16 cellular contexts compared by ENCODE assay signal in the genomic region with DNA sequence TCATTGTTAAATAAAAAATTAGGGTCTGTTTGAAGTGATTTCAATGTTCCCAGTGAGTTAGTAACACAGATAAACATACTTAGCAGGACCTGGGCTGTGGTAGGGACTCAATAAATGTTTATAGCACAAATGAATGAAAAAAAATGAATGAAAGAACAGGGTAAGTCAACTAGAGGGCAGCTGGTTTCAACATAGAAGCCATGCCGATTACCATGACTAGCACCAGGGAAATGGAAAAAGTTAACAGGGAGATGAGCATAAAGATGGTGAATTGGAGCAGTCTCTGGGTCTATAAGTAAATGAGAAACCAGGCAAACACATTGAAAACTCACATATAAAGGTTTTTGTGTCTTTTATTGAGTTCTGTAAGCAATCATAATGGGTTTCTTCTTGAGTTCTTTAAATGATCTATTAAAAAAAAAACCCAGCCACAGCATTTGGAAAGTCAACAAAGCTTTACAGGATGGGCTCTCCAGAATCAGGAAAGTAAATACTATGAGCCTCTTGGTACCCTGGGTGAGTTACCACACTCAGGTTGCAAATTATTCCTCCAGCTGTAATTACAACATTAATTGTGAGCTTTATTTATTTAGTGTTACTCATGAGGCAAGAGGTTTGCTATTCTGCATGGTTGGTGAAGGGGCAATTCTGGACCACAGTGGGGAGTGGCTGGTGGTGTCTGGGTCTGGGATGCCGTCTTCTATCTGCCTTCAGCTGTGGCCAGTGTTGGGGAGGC. TPM values are rescaled to one million over a fixed set of nuclear protein-coding genes. Genes with fewer than 3 reads are reported as not detected.
DNase-seq lines count a peak whose midpoint lies in the region; ATAC-seq and TF ChIP-seq lines count a peak whose summit lies in the region.
"Had no signal": no experiment of that assay in that cellular context is flagged by ENCODE, and none has a peak within 500 bp of the region (broad histone marks: within the 10 kb centered on the region; RNA-seq: fewer than 3 reads in every experiment).

No MANE protein-coding gene starts in this region.

- ATAC-seq in memory B cell (ENCODE audit: low read depth) (peak; percentile 45), HG02678 (IDR thresholded peaks at IDR 0.05; ENCODE audit: unreplicated experiment) (no peak), right cardiac atrium (no peak)
- ATAC-seq in CD8-positive, alpha-beta T cell, result no peak

- POLR2A ChIA-PET in HEK293 (lab: Yijun Ruan, JAX), result no interaction called here
- POLR2A ChIA-PET in CD8-positive, alpha-beta T cell (lab: Charles Lee), result no interaction called here

- no peak overlapping the region for H3K27ac ChIP-seq in HEK293 (ENCODE audit: extremely low read depth, low read depth, low read length)
- H3K27ac ChIP-seq in CD8-positive, alpha-beta T cell (ENCODE audit: low read depth, low read length), result no peak overlapping the region
- no peak overlapping the region for H3K27ac ChIP-seq in right cardiac atrium (ENCODE audit: low read length)
- H3K27ac ChIP-seq: spleen, thoracic aorta had no signal

- H3K4me3 Mint-ChIP-seq in memory B cell, result no peak overlapping the region
- no peak overlapping the region for H3K4me3 Mint-ChIP-seq in CD8-positive, alpha-beta T cell

- 90% methylated on average over 2 of the region's 2 CpGs for WGBS in right cardiac atrium

- intact Hi-C loops in CD8-positive, alpha-beta T cell (cut with DNase I, micrococcal nuclease), result no loop called here
- intact Hi-C loops in right cardiac atrium (cut with DNase I), result no loop called here

- peaks cover 18% of the 10 kb centered on the region for H3K36me3 Mint-ChIP-seq in memory B cell
- H3K36me3 Mint-ChIP-seq in CD8-positive, alpha-beta T cell, result peaks cover 8% of the 10 kb centered on the region

- H3K9me3 ChIP-seq in HEK293 (ENCODE audit: control insufficient read depth, insufficient read depth, low read depth, low read length) (no peaks in the 10 kb centered on the region), right cardiac atrium (ENCODE audit: control insufficient read depth, low read length) (no peaks in the 10 kb centered on the region)
- H3K9me3 ChIP-seq in CD8-positive, alpha-beta T cell (ENCODE audit: low read length), result no peaks in the 10 kb centered on the region
- H3K9me3 ChIP-seq: spleen, thoracic aorta had no signal

- no peaks in the 10 kb centered on the region for H3K27me3 ChIP-seq in CD8-positive, alpha-beta T cell (ENCODE audit: insufficient read depth, low read length)
- no peaks in the 10 kb centered on the region for H3K27me3 ChIP-seq in right cardiac atrium (ENCODE audit: control insufficient read depth, insufficient read depth)
- H3K27me3 ChIP-seq: spleen had no signal

- no peak overlapping the region for H3K27ac Mint-ChIP-seq in memory B cell
- no peak overlapping the region for H3K27ac Mint-ChIP-seq in CD8-positive, alpha-beta T cell

- TF ChIP-seq CTCF in HEK293 (tag by site-specific recombination; IDR thresholded peaks at IDR 0.05), result no peak
- no peak for TF ChIP-seq CTCF in CD8-positive, alpha-beta T cell (IDR thresholded peaks at IDR 0.05)

- CTCF ChIA-PET in HEK293 (lab: Yijun Ruan, JAX), result interaction anchor here (2.3 kb wide), 1 partner anchor 13 kb away, joined by 8 read pairs; no protein-coding TSS in a partner anchor
- CTCF ChIA-PET in CD8-positive, alpha-beta T cell (lab: Charles Lee), result interaction anchor here (1.0 to 3.6 kb wide), 3 partner anchors 10 to 223 kb away, joined by 3 to 15 read pairs (median 4); no protein-coding TSS in a partner anchor

- no peak overlapping the region for H3K4me3 ChIP-seq in HEK293 (ENCODE audit: low read depth, low read length)
- no peak overlapping the region for H3K4me3 ChIP-seq in CD8-positive, alpha-beta T cell (ENCODE audit: low read depth, low read length)
- no peak overlapping the region for H3K4me3 ChIP-seq in right cardiac atrium (ENCODE audit: low read length)
- H3K4me3 ChIP-seq: spleen, thoracic aorta had no signal

- DNase-seq in NCI-H2029 treated with DMSO at 0.1 percent for 48 hours (lab: John Stamatoyannopoulos, UW) (peak; percentile 93), NCI-H748 treated with DMSO at 0.1 percent for 48 hours (lab: John Stamatoyannopoulos, UW) (peak; percentile 98), memory B cell (ENCODE audit: low spot score in 2 of 2) (no peak), right cardiac atrium (no peak)
- no peak for DNase-seq in CD8-positive, alpha-beta T cell
- DNase-seq in activated T-cell treated with anti-CD3 and anti-CD28 coated beads, Interleukin-2, amount 50 U/mL, for 1 hour, result no peak
- DNase-seq: activated CD4-positive, CD25-positive, alpha-beta regulatory T cell treated with anti-CD3 and anti-CD28 coated beads, Interleukin-2, amount 50 U/mL, for 72 hours; activated gamma-delta T cell; cerebellar nuclear complex; effector CD8-positive, alpha-beta T cell; head of caudate nucleus; NCI-H1048; spleen had no signal

- no peaks in the 10 kb centered on the region for H3K36me3 ChIP-seq in HEK293 (ENCODE audit: control insufficient read depth in 2 of 2, insufficient read depth in 1 of 2, low read length in 2 of 2)
- H3K36me3 ChIP-seq in CD8-positive, alpha-beta T cell (ENCODE audit: insufficient read depth, low read length), result no peaks in the 10 kb centered on the region
- H3K36me3 ChIP-seq: spleen, thoracic aorta had no signal

- H3K4me1 Mint-ChIP-seq in memory B cell, result peaks cover 10% of the 10 kb centered on the region
- H3K4me1 Mint-ChIP-seq in CD8-positive, alpha-beta T cell (ENCODE audit: low read depth), result no peaks in the 10 kb centered on the region

- H3K27me3 Mint-ChIP-seq in memory B cell, result no peaks in the 10 kb centered on the region
- H3K27me3 Mint-ChIP-seq in CD8-positive, alpha-beta T cell (ENCODE audit: low read depth), result peaks cover 3% of the 10 kb centered on the region

- no peaks in the 10 kb centered on the region for H3K4me1 ChIP-seq in HEK293 (ENCODE audit: control insufficient read depth, insufficient read depth, low read length)
- no peaks in the 10 kb centered on the region for H3K4me1 ChIP-seq in CD8-positive, alpha-beta T cell (ENCODE audit: insufficient read depth, low read length)
- H3K4me1 ChIP-seq in right cardiac atrium (ENCODE audit: control insufficient read depth, insufficient read depth, low read length), result no peaks in the 10 kb centered on the region
- H3K4me1 ChIP-seq: spleen had no signal

- H3K9me3 Mint-ChIP-seq in memory B cell, result peaks cover 2% of the 10 kb centered on the region
- no peaks in the 10 kb centered on the region for H3K9me3 Mint-ChIP-seq in CD8-positive, alpha-beta T cell

TF ChIP-seq in HEK293, 187 proteins besides CTCF, POLR2A, EP300 and RAD21:
- TF ChIP-seq GLIS1 (tag by site-specific recombination; IDR thresholded peaks at IDR 0.05) (0 out of 2 replicates have a peak, but pooled peaks have one; percentile 12), ZNF585B (tag by site-specific recombination; IDR thresholded peaks at IDR 0.05) (no peak), ZNF423 (tag by site-specific recombination; IDR thresholded peaks at IDR 0.05) (no peak)

RNA-seq across cellular contexts. Expression of a gene that starts 46.1 kb away (rescaled TPM):
- total RNA-seq in CD8-positive, alpha-beta T cell, result 100 to 1,000 TPM in 1 of 2 experiments, 10 to 100 TPM in 1; 91.9 to 101 TPM
- 100 to 1,000 TPM; 113 to 128 (median 123) TPM for total RNA-seq in right cardiac atrium
- 64.6 TPM for polyA plus RNA-seq in right cardiac atrium

Comparison
In these comparisons a context has a peak if more than half of its experiments do, and no peak if none do; other contexts are left out.
1. DNase-seq: peak in NCI-H2029 treated with DMSO at 0.1 percent for 48 hours (single experiment) and NCI-H748 treated with DMSO at 0.1 percent for 48 hours (single experiment); none in memory B cell (0 of 2), CD8-positive, alpha-beta T cell (0 of 7), activated T-cell treated with anti-CD3 and anti-CD28 coated beads, Interleukin-2, amount 50 U/mL, for 1 hour (single experiment) and right cardiac atrium (0 of 3).